In genomic region chr19:58482372-58482771, GRCh38 we compare ENCODE assay signal across 29 cellular contexts. TPM values are rescaled to one million over a fixed set of nuclear protein-coding genes. Genes with fewer than 3 reads are reported as not detected.
DNase-seq lines count a peak whose midpoint lies in the region; ATAC-seq and TF ChIP-seq lines count a peak whose summit lies in the region.
"Had no signal": no experiment of that assay in that cellular context is flagged by ENCODE, and none has a peak within 500 bp of the region (broad histone marks: within the 10 kb centered on the region; RNA-seq: fewer than 3 reads in every experiment).

No MANE protein-coding gene starts in this region.

- peaks cover 4 to 37% (median 22%) of the 10 kb centered on the region in 10 experiments; a peak in 19 of 20 replicates for H3K4me1 ChIP-seq in BLaER1 treated with 17β-estradiol and CSF1 and Interleukin-3, amounts not matched to agents 10 nM and 100 nM
- no peaks in the 10 kb centered on the region for H3K4me1 ChIP-seq in neural progenitor cell
- H3K4me1 ChIP-seq: HAP-1 had no signal

- H3K27me3 ChIP-seq in BLaER1 treated with 17β-estradiol and CSF1 and Interleukin-3, amounts not matched to agents 10 nM and 100 nM, result no peaks in the 10 kb centered on the region
- no peaks in the 10 kb centered on the region for H3K27me3 ChIP-seq in neural progenitor cell

- H4K20me1 ChIP-seq in BLaER1 treated with 17β-estradiol and CSF1 and Interleukin-3, amounts not matched to agents 10 nM and 100 nM, result no peaks in the 10 kb centered on the region
- no peaks in the 10 kb centered on the region for H4K20me1 ChIP-seq in neural progenitor cell (ENCODE audit: low read depth)

- peak overlapping the region; percentile 79 for H3K27ac Mint-ChIP-seq in activated naive CD4-positive, alpha-beta T cell treated with anti-CD3 and anti-CD28 coated beads, Interleukin-2, amount 10 ng/mL, durations not matched to agents 7 days and 5 days
- H3K27ac Mint-ChIP-seq in neural progenitor cell, result peak overlapping the region; percentile 4
- H3K27ac Mint-ChIP-seq: HFFc6 had no signal

- H3K9me3 ChIP-seq in BLaER1 treated with 17β-estradiol and CSF1 and Interleukin-3, amounts not matched to agents 10 nM and 100 nM (replicated peaks in 1 of 11), result no peaks in the 10 kb centered on the region
- H3K9me3 ChIP-seq in KOPT-K1 (ENCODE audit: insufficient read depth, low read length, poor library complexity, severe bottlenecking) (no peaks in the 10 kb centered on the region), neural progenitor cell (ENCODE audit: low read depth) (no peaks in the 10 kb centered on the region)
- H3K9me3 ChIP-seq: HAP-1 had no signal

- H3K79me2 ChIP-seq in neural progenitor cell (ENCODE audit: low read depth), result no peaks in the 10 kb centered on the region

- H3K36me3 ChIP-seq in BLaER1 treated with 17β-estradiol and CSF1 and Interleukin-3, amounts not matched to agents 10 nM and 100 nM, result peaks cover 0 to 34% (median 16%) of the 10 kb centered on the region in 11 experiments; a peak in 13 of 22 replicates
- H3K36me3 ChIP-seq in KOPT-K1 (ENCODE audit: insufficient read depth, low read length) (peaks cover 16% of the 10 kb centered on the region; the same call in 1 of the 2 replicates), neural progenitor cell (no peaks in the 10 kb centered on the region)

- no peak for DNase-seq in activated naive CD4-positive, alpha-beta T cell treated with anti-CD3 and anti-CD28 coated beads, Interleukin-2, amount 10 ng/mL, durations not matched to agents 7 days and 5 days
- no peak for DNase-seq in activated naive CD4-positive, alpha-beta T cell (lab: John Stamatoyannopoulos, UW)
- no peak for DNase-seq in neural progenitor cell (ENCODE audit: low spot score)
- DNase-seq in OCI-M1 (lab: John Stamatoyannopoulos, UW), result no peak
- no peak for DNase-seq in HPDE6-E6E7 (ENCODE audit: extremely low spot score)
- DNase-seq: C1 segment of cervical spinal cord; CD4-positive, alpha-beta memory T cell; COR-L47; EL; GDM1; GOT3; HFFc6; NCI-H1092; NCI-H1436; NCI-H187; NCI-H2081 treated with DMSO at 0.1 percent for 48 hours; NCI-H2171; NCI-H226; NCI-H510A; NCI-H69; SHP77 treated with DMSO at 0.1 percent for 48 hours had no signal

- peaks cover 2% of the 10 kb centered on the region for H3K36me3 Mint-ChIP-seq in activated naive CD4-positive, alpha-beta T cell treated with anti-CD3 and anti-CD28 coated beads, Interleukin-2, amount 10 ng/mL, durations not matched to agents 7 days and 5 days
- H3K36me3 Mint-ChIP-seq in neural progenitor cell, result peaks cover 8% of the 10 kb centered on the region

- no peaks in the 10 kb centered on the region for H3K9me3 Mint-ChIP-seq in activated naive CD4-positive, alpha-beta T cell treated with anti-CD3 and anti-CD28 coated beads, Interleukin-2, amount 10 ng/mL, durations not matched to agents 7 days and 5 days
- H3K9me3 Mint-ChIP-seq in neural progenitor cell, result no peaks in the 10 kb centered on the region
- H3K9me3 Mint-ChIP-seq: CD4-positive, alpha-beta memory T cell; HFFc6 had no signal

- CTCF ChIA-PET in activated naive CD4-positive, alpha-beta T cell treated with anti-CD3 and anti-CD28 coated beads, Interleukin-2, amount 10 ng/mL, durations not matched to agents 7 days and 5 days (lab: Charles Lee), result no interaction called here

- H3K4me3 ChIP-seq in BLaER1 treated with 17β-estradiol and CSF1 and Interleukin-3, amounts not matched to agents 10 nM and 100 nM, result no peak overlapping the region
- no peak overlapping the region for H3K4me3 ChIP-seq in neural progenitor cell
- H3K4me3 ChIP-seq: GM12878, HAP-1, SK-N-MC had no signal

- H3K4me2 ChIP-seq in BLaER1 treated with 17β-estradiol and CSF1 and Interleukin-3, amounts not matched to agents 10 nM and 100 nM, result peak overlapping the region in 9 of 11 experiments; percentile 6 to 66 (median 42); a peak in 15 of 22 replicates
- H3K4me2 ChIP-seq in neural progenitor cell, result no peak overlapping the region
- H3K4me2 ChIP-seq: KMS-11 had no signal

- H3K9ac ChIP-seq in BLaER1 treated with 17β-estradiol and CSF1 and Interleukin-3, amounts not matched to agents 10 nM and 100 nM, result peak overlapping the region in 6 of 11 experiments; percentile 15 to 51 (median 33); a peak in 5 of 22 replicates
- H3K9ac ChIP-seq in neural progenitor cell, result no peak overlapping the region
- H3K9ac ChIP-seq: KMS-11 had no signal

- no peaks in the 10 kb centered on the region for H3F3A ChIP-seq in neural progenitor cell (ENCODE audit: low read depth)

- H2AFZ ChIP-seq in neural progenitor cell (replicated peaks), result no peak overlapping the region

- no peak for ATAC-seq in GM21390 (IDR thresholded peaks at IDR 0.05; ENCODE audit: unreplicated experiment)
- ATAC-seq: GM12878, Panc1 had no signal

- H3K4me3 Mint-ChIP-seq in activated naive CD4-positive, alpha-beta T cell treated with anti-CD3 and anti-CD28 coated beads, Interleukin-2, amount 10 ng/mL, durations not matched to agents 7 days and 5 days, result no peak overlapping the region
- H3K4me3 Mint-ChIP-seq in neural progenitor cell, result peak overlapping the region; percentile 6
- H3K4me3 Mint-ChIP-seq: CD4-positive, alpha-beta memory T cell; HFFc6 had no signal

- H3K4me1 Mint-ChIP-seq in activated naive CD4-positive, alpha-beta T cell treated with anti-CD3 and anti-CD28 coated beads, Interleukin-2, amount 10 ng/mL, durations not matched to agents 7 days and 5 days, result peaks cover 3% of the 10 kb centered on the region
- H3K4me1 Mint-ChIP-seq in neural progenitor cell, result no peaks in the 10 kb centered on the region

- no peaks in the 10 kb centered on the region for H3K27me3 Mint-ChIP-seq in activated naive CD4-positive, alpha-beta T cell treated with anti-CD3 and anti-CD28 coated beads, Interleukin-2, amount 10 ng/mL, durations not matched to agents 7 days and 5 days
- peaks cover 2% of the 10 kb centered on the region for H3K27me3 Mint-ChIP-seq in neural progenitor cell (ENCODE audit: insufficient read depth, low read depth)
- H3K27me3 Mint-ChIP-seq: CD4-positive, alpha-beta memory T cell had no signal

- H3K27ac ChIP-seq in BLaER1 treated with 17β-estradiol and CSF1 and Interleukin-3, amounts not matched to agents 10 nM and 100 nM, result peak overlapping the region in 7 of 11 experiments; percentile 6 to 36 (median 26); a peak in 9 of 22 replicates
- H3K27ac ChIP-seq in KOPT-K1 (ENCODE audit: low read depth, low read length, poor library complexity, severe bottlenecking) (peak overlapping the region; percentile 82), neural progenitor cell (no peak overlapping the region)
- H3K27ac ChIP-seq: KMS-11, SK-N-MC had no signal

- TF ChIP-seq CTCF in neural progenitor cell (IDR thresholded peaks at IDR 0.05), result no peak

RNA-seq across cellular contexts. Expression of gene ZNF446, which starts 6.2 kb away (rescaled TPM):
- total RNA-seq in neural progenitor cell (ENCODE audit: low replicate concordance), result 4.4 and 13.2 TPM in 2 replicates

RNA-seq across cellular contexts. Expression of gene ZNF324, which starts 15.5 kb away (rescaled TPM):
- total RNA-seq in neural progenitor cell (ENCODE audit: low replicate concordance), result 4.2 and 14.8 TPM in 2 replicates

RNA-seq across cellular contexts. Expression of gene SLC27A5, which starts 29.4 kb away (rescaled TPM):
- 11.2 and 17.1 TPM in 2 replicates for total RNA-seq in neural progenitor cell (ENCODE audit: low replicate concordance)

RNA-seq across cellular contexts. Expression of gene ZNF324B, which starts 30.9 kb away (rescaled TPM):
- 3.2 TPM in 2 replicates for total RNA-seq in neural progenitor cell (ENCODE audit: low replicate concordance)

RNA-seq across cellular contexts. Expression of gene ZBTB45, which starts 37.2 kb away (rescaled TPM):
- 2.2 and 12.8 TPM in 2 replicates for total RNA-seq in neural progenitor cell (ENCODE audit: low replicate concordance)
